25 cellular contexts compared by ENCODE assay signal in the genomic region with DNA sequence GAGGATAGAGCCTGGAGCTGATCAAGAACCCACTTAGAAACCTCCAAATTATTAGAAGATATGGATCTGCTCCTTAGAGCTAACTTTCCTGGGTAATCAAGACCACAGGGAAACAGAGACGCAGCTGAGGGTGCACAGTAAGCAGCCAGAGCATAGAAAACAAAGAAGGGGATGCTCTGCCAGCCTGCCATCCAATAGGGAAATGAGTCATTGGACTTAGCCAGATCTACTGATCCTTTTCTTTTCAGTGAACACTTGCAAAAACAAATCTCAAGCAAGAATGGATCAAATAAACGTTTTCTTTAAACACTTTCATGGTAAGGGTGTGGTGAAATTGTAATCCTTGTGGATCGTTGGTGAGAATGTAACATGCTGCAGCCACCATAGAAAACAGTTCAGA.
DNase-seq lines count a peak whose midpoint lies in the region.
"Had no signal": no experiment of that assay in that cellular context is flagged by ENCODE, and none has a peak within 500 bp of the region (broad histone marks: within the 10 kb centered on the region; RNA-seq: fewer than 3 reads in every experiment).

No MANE protein-coding gene starts in this region.

- no peak overlapping the region for H3K9ac ChIP-seq in mesendoderm (ENCODE audit: low read length)

- no peaks in the 10 kb centered on the region for H3K36me3 ChIP-seq in mesendoderm (ENCODE audit: control insufficient read depth, insufficient read depth, low read length)
- H3K36me3 ChIP-seq: gastrocnemius medialis, left lung, ovary, right atrium auricular region, WERI-Rb-1 had no signal

- H2BK120ac ChIP-seq in mesendoderm (ENCODE audit: low read depth, low read length) = no peak overlapping the region

- no peak overlapping the region for H3K4ac ChIP-seq in mesendoderm (ENCODE audit: low read depth, low read length)

- H2BK5ac ChIP-seq in mesendoderm (ENCODE audit: low read length) = no peak overlapping the region

- H3K23ac ChIP-seq in mesendoderm (ENCODE audit: low read length) = no peak overlapping the region

- no peak overlapping the region for H3K18ac ChIP-seq in mesendoderm (ENCODE audit: low read length)

- H3K4me1 ChIP-seq in mesendoderm (ENCODE audit: control insufficient read depth, low read depth, low read length) = no peaks in the 10 kb centered on the region
- H3K4me1 ChIP-seq: testis had no signal

- WGBS in mesendoderm (ENCODE audit: extremely low coverage, insufficient coverage, low lambda C conversion rate) = no CpG with 5 or more reads among the region's 3 CpGs

- no peaks in the 10 kb centered on the region for H3K79me1 ChIP-seq in mesendoderm (ENCODE audit: low read length)

- DNase-seq in EH (ENCODE audit: low read depth) (peak; percentile 30), LHCN-M2 (ENCODE audit: low read depth) (peak; percentile 65), dermis blood vessel endothelial cell (peak; percentile 72), mesendoderm (no peak), HT-29 (ENCODE audit: low spot score) (no peak), activated gamma-delta T cell treated with Interleukin-2 at 50 U/mL for 16 hours (no peak), RKO (ENCODE audit: low spot score) (no peak)
- no peak for DNase-seq in effector CD4-positive, alpha-beta T cell
- DNase-seq: activated CD4-positive, alpha-beta T cell treated with anti-CD3 and anti-CD28 coated beads, Interleukin-2, amount 10 ng/mL, durations not matched to agents 7 days and 5 days; activated naive CD4-positive, alpha-beta T cell treated with anti-CD3 and anti-CD28 coated beads, Interleukin-2, amount 10 ng/mL, durations not matched to agents 7 days and 5 days; activated T-cell treated with anti-CD3 and anti-CD28 coated beads, Interleukin-2, amount 50 U/mL, for 72 hours; amygdala; dorsolateral prefrontal cortex; gastrocnemius medialis; hippocampal formation; immature natural killer cell; left lung; midbrain; NCI-H1105 treated with DMSO at 0.1 percent for 48 hours; NCI-H2029 treated with DMSO at 0.1 percent for 48 hours; ovary; stimulated activated naive CD4-positive, alpha-beta T cell treated with Interleukin-2 at 50 U/mL for 16 hours; testis; WERI-Rb-1 had no signal

- H3K4me3 ChIP-seq in mesendoderm (ENCODE audit: low read length) = no peak overlapping the region
- H3K4me3 ChIP-seq: dorsolateral prefrontal cortex, gastrocnemius medialis, left lung, ovary, right atrium auricular region, testis had no signal

- no peak overlapping the region for H3K56ac ChIP-seq in mesendoderm (ENCODE audit: low read length)

- H3K4me2 ChIP-seq in mesendoderm (ENCODE audit: low read length) = no peak overlapping the region

- H3K27me3 ChIP-seq in mesendoderm (ENCODE audit: insufficient read depth, low read length, poor library complexity) = no peaks in the 10 kb centered on the region
- H3K27me3 ChIP-seq: dorsolateral prefrontal cortex, gastrocnemius medialis, left lung, ovary, right atrium auricular region, testis had no signal

- H4K8ac ChIP-seq in mesendoderm (ENCODE audit: low read depth, low read length) = no peak overlapping the region

- no peak overlapping the region for H4K5ac ChIP-seq in mesendoderm (ENCODE audit: low read length)

- H3K27ac ChIP-seq in mesendoderm (ENCODE audit: low read depth, low read length) = no peak overlapping the region
- H3K27ac ChIP-seq: dorsolateral prefrontal cortex, gastrocnemius medialis, left lung, ovary, right atrium auricular region, testis, WERI-Rb-1 had no signal

- peak overlapping the region; percentile 36 for H2BK15ac ChIP-seq in mesendoderm (replicated peaks; ENCODE audit: low read depth)

- no peaks in the 10 kb centered on the region for H3K79me2 ChIP-seq in mesendoderm (ENCODE audit: control insufficient read depth, insufficient read depth, low read length)

- no peak overlapping the region for H2AK5ac ChIP-seq in mesendoderm (ENCODE audit: low read length)

Comparison
In these comparisons a context has a peak if more than half of its experiments do, and no peak if none do; other contexts are left out.
1. DNase-seq: peak in EH (single experiment), LHCN-M2 (single experiment) and dermis blood vessel endothelial cell (single experiment); none in mesendoderm (single experiment), HT-29 (single experiment), activated gamma-delta T cell treated with Interleukin-2 at 50 U/mL for 16 hours (single experiment), RKO (single experiment) and effector CD4-positive, alpha-beta T cell (single experiment).